ENCODE assay signal across 17 cellular contexts in the genomic region with DNA sequence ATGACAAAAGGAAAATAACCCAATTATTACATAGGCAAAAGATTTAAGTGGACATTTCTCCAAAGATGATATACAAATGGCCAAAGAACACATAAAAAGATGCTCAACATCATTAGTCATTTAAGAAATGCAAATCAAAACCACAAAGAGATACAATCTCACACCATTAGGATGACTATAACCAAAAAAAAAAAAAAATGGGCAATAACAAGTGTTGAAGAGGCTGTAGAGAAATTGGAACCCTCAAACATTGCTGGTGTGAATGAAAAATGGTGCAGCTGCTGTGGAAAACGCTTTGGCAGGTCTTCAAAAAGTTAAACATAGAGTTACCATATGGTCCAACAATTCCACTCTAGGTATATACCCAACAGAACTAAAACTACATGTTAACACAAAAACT. TPM values are rescaled to one million over a fixed set of nuclear protein-coding genes. Genes with fewer than 3 reads are reported as not detected.
DNase-seq lines count a peak whose midpoint lies in the region; ATAC-seq lines count a peak whose summit lies in the region.
"Had no signal": no experiment of that assay in that cellular context is flagged by ENCODE, and none has a peak within 500 bp of the region (broad histone marks: within the 10 kb centered on the region; RNA-seq: fewer than 3 reads in every experiment).

No MANE protein-coding gene starts in this region.

- H3K36me3 ChIP-seq in HUES6 (ENCODE audit: control insufficient read depth, insufficient read depth, low read length) (peaks cover 2% of the 10 kb centered on the region; the same call in 1 of the 2 replicates), trophoblast cell (ENCODE audit: control insufficient read depth in 1 of 2, insufficient read depth in 2 of 2, low read length in 2 of 2) (no peaks in the 10 kb centered on the region)
- H3K36me3 ChIP-seq: esophagus muscularis mucosa, left ventricle myocardium inferior, neutrophil, spleen had no signal

- H3K27ac ChIP-seq in HUES6 (ENCODE audit: low read depth, low read length) (peak overlapping the region; percentile 96; the same call in 1 of the 2 replicates), trophoblast cell (ENCODE audit: low read depth, low read length) (no peak overlapping the region)
- H3K27ac ChIP-seq: esophagus muscularis mucosa, left ventricle myocardium inferior, neutrophil had no signal

- intact Hi-C loops in activated T-helper 1 cell treated with anti-CD3 and anti-CD28 coated beads, Interleukin-12 subunit alpha, Interleukin-12 subunit beta, Interleukin-2, Interleukin-4 antibody, amounts not matched to agents 30 ng/mL and 10 ng/mL and 1 ng/mL, durations not matched to agents 14 hours and 24 hours and 36 hours (cut with micrococcal nuclease): loop anchor here (2.0 to 10.0 kb wide), 6 partner anchors 121 to 1677 kb away; a partner anchor contains a TSS

- no peak overlapping the region for H3K4ac ChIP-seq in trophoblast cell (ENCODE audit: low read depth, low read length)

- H2BK12ac ChIP-seq in trophoblast cell (ENCODE audit: low read length): no peak overlapping the region

- no peak overlapping the region for H4K8ac ChIP-seq in trophoblast cell (ENCODE audit: low read depth, low read length)

- H3K36me3 Mint-ChIP-seq in activated CD4-positive, alpha-beta T cell treated with anti-CD3 and anti-CD28 coated beads, Interleukin-2, amount 10 ng/mL, durations not matched to agents 7 days and 5 days (ENCODE audit: low read depth): no peaks in the 10 kb centered on the region
- H3K36me3 Mint-ChIP-seq in activated T-helper 1 cell treated with anti-CD3 and anti-CD28 coated beads, Interleukin-12 subunit alpha, Interleukin-12 subunit beta, Interleukin-2, Interleukin-4 antibody, amounts not matched to agents 30 ng/mL and 10 ng/mL and 1 ng/mL, durations not matched to agents 14 hours and 24 hours and 36 hours (ENCODE audit: low read depth): no peaks in the 10 kb centered on the region
- no peaks in the 10 kb centered on the region for H3K36me3 Mint-ChIP-seq in natural killer cell treated with Interleukin-12 subunit alpha and Interleukin-12 subunit beta and Interleukin-15 and Interleukin-18, amount 100 ng/mL, for 72 hours
- H3K36me3 Mint-ChIP-seq: CD4-positive, alpha-beta memory T cell had no signal

- H3K4me3 Mint-ChIP-seq in activated CD4-positive, alpha-beta T cell treated with anti-CD3 and anti-CD28 coated beads, Interleukin-2, amount 10 ng/mL, durations not matched to agents 7 days and 5 days: no peak overlapping the region
- H3K4me3 Mint-ChIP-seq in activated T-helper 1 cell treated with anti-CD3 and anti-CD28 coated beads, Interleukin-12 subunit alpha, Interleukin-12 subunit beta, Interleukin-2, Interleukin-4 antibody, amounts not matched to agents 30 ng/mL and 10 ng/mL and 1 ng/mL, durations not matched to agents 14 hours and 24 hours and 36 hours: no peak overlapping the region
- peak overlapping the region; percentile 68 for H3K4me3 Mint-ChIP-seq in natural killer cell treated with Interleukin-12 subunit alpha and Interleukin-12 subunit beta and Interleukin-15 and Interleukin-18, amount 100 ng/mL, for 72 hours

- no peak overlapping the region for H3K18ac ChIP-seq in trophoblast cell (ENCODE audit: low read length)

- CTCF ChIA-PET in activated CD4-positive, alpha-beta T cell treated with anti-CD3 and anti-CD28 coated beads, Interleukin-2, amount 10 ng/mL, durations not matched to agents 7 days and 5 days (lab: Charles Lee): no interaction called here

- WGBS in trophoblast cell (ENCODE audit: extremely low coverage, insufficient coverage, insufficient read length): no CpG with 5 or more reads among the region's 1 CpG

- H3K27me3 Mint-ChIP-seq in activated CD4-positive, alpha-beta T cell treated with anti-CD3 and anti-CD28 coated beads, Interleukin-2, amount 10 ng/mL, durations not matched to agents 7 days and 5 days: no peaks in the 10 kb centered on the region
- H3K27me3 Mint-ChIP-seq in activated T-helper 1 cell treated with anti-CD3 and anti-CD28 coated beads, Interleukin-12 subunit alpha, Interleukin-12 subunit beta, Interleukin-2, Interleukin-4 antibody, amounts not matched to agents 30 ng/mL and 10 ng/mL and 1 ng/mL, durations not matched to agents 14 hours and 24 hours and 36 hours (ENCODE audit: insufficient read depth): no peaks in the 10 kb centered on the region
- peaks cover 0 to 4% of the 10 kb centered on the region in 2 donors for H3K27me3 Mint-ChIP-seq in natural killer cell treated with Interleukin-12 subunit alpha and Interleukin-12 subunit beta and Interleukin-15 and Interleukin-18, amount 100 ng/mL, for 72 hours
- H3K27me3 Mint-ChIP-seq: CD4-positive, alpha-beta memory T cell had no signal

- no peak overlapping the region for H4K12ac ChIP-seq in trophoblast cell (ENCODE audit: low read depth, low read length)

- H3K4me3 ChIP-seq in HUES6 (ENCODE audit: low read depth, low read length) (no peak overlapping the region), trophoblast cell (ENCODE audit: low read depth, low read length) (no peak overlapping the region)
- H3K4me3 ChIP-seq: esophagus muscularis mucosa, left ventricle myocardium inferior, mucosa of descending colon, spleen had no signal

- H2BK120ac ChIP-seq in trophoblast cell (ENCODE audit: insufficient read depth, low read length, poor library complexity): no peak overlapping the region

- no peaks in the 10 kb centered on the region for H3K9me3 Mint-ChIP-seq in activated CD4-positive, alpha-beta T cell treated with anti-CD3 and anti-CD28 coated beads, Interleukin-2, amount 10 ng/mL, durations not matched to agents 7 days and 5 days
- no peaks in the 10 kb centered on the region for H3K9me3 Mint-ChIP-seq in activated T-helper 1 cell treated with anti-CD3 and anti-CD28 coated beads, Interleukin-12 subunit alpha, Interleukin-12 subunit beta, Interleukin-2, Interleukin-4 antibody, amounts not matched to agents 30 ng/mL and 10 ng/mL and 1 ng/mL, durations not matched to agents 14 hours and 24 hours and 36 hours
- no peaks in the 10 kb centered on the region for H3K9me3 Mint-ChIP-seq in natural killer cell treated with Interleukin-12 subunit alpha and Interleukin-12 subunit beta and Interleukin-15 and Interleukin-18, amount 100 ng/mL, for 72 hours
- H3K9me3 Mint-ChIP-seq: CD4-positive, alpha-beta memory T cell had no signal

- H3K27ac Mint-ChIP-seq in activated CD4-positive, alpha-beta T cell treated with anti-CD3 and anti-CD28 coated beads, Interleukin-2, amount 10 ng/mL, durations not matched to agents 7 days and 5 days: peak overlapping the region; percentile 41
- peak overlapping the region; percentile 58 for H3K27ac Mint-ChIP-seq in activated T-helper 1 cell treated with anti-CD3 and anti-CD28 coated beads, Interleukin-12 subunit alpha, Interleukin-12 subunit beta, Interleukin-2, Interleukin-4 antibody, amounts not matched to agents 30 ng/mL and 10 ng/mL and 1 ng/mL, durations not matched to agents 14 hours and 24 hours and 36 hours
- peak overlapping the region; percentile 78 to 93 for H3K27ac Mint-ChIP-seq in natural killer cell treated with Interleukin-12 subunit alpha and Interleukin-12 subunit beta and Interleukin-15 and Interleukin-18, amount 100 ng/mL, for 72 hours

- peaks cover 36% of the 10 kb centered on the region for H3K4me1 Mint-ChIP-seq in activated CD4-positive, alpha-beta T cell treated with anti-CD3 and anti-CD28 coated beads, Interleukin-2, amount 10 ng/mL, durations not matched to agents 7 days and 5 days
- H3K4me1 Mint-ChIP-seq in activated T-helper 1 cell treated with anti-CD3 and anti-CD28 coated beads, Interleukin-12 subunit alpha, Interleukin-12 subunit beta, Interleukin-2, Interleukin-4 antibody, amounts not matched to agents 30 ng/mL and 10 ng/mL and 1 ng/mL, durations not matched to agents 14 hours and 24 hours and 36 hours (ENCODE audit: low read depth): peaks cover 43% of the 10 kb centered on the region
- peaks cover 31 to 32% of the 10 kb centered on the region in 2 donors for H3K4me1 Mint-ChIP-seq in natural killer cell treated with Interleukin-12 subunit alpha and Interleukin-12 subunit beta and Interleukin-15 and Interleukin-18, amount 100 ng/mL, for 72 hours (ENCODE audit: low read depth in 2 of 2)

- H2BK5ac ChIP-seq in trophoblast cell (ENCODE audit: low read depth, low read length, poor library complexity): no peak overlapping the region

- no peak overlapping the region for H3K14ac ChIP-seq in trophoblast cell (ENCODE audit: low read length)

- H3K27me3 ChIP-seq in HUES6 (ENCODE audit: control insufficient read depth, insufficient read depth, low read length): no peaks in the 10 kb centered on the region
- no peaks in the 10 kb centered on the region for H3K27me3 ChIP-seq in trophoblast cell (ENCODE audit: insufficient read depth, low read length)
- H3K27me3 ChIP-seq: esophagus muscularis mucosa, neutrophil, spleen had no signal

- POLR2A ChIA-PET in activated CD4-positive, alpha-beta T cell treated with anti-CD3 and anti-CD28 coated beads, Interleukin-2, amount 10 ng/mL, durations not matched to agents 7 days and 5 days (lab: Charles Lee): no interaction called here

- H3K9me3 ChIP-seq in HUES6 (ENCODE audit: control insufficient read depth, insufficient read depth, low read depth, low read length): no peaks in the 10 kb centered on the region
- no peaks in the 10 kb centered on the region for H3K9me3 ChIP-seq in trophoblast cell (ENCODE audit: insufficient read depth, low read depth, low read length)
- H3K9me3 ChIP-seq: esophagus muscularis mucosa, left ventricle myocardium inferior, mucosa of descending colon, neutrophil, spleen had no signal

- no peak overlapping the region for H4K91ac ChIP-seq in trophoblast cell (ENCODE audit: low read depth, low read length)

- peak; percentile 68 to 75 for ATAC-seq in natural killer cell treated with Interleukin-12 subunit alpha and Interleukin-12 subunit beta and Interleukin-15 and Interleukin-18, amount 100 ng/mL, for 72 hours
- no peak for ATAC-seq in HG02759 (IDR thresholded peaks at IDR 0.05; ENCODE audit: unreplicated experiment)
- ATAC-seq: mucosa of descending colon had no signal

- no peak for DNase-seq in activated CD4-positive, alpha-beta T cell treated with anti-CD3 and anti-CD28 coated beads, Interleukin-2, amount 10 ng/mL, durations not matched to agents 7 days and 5 days
- DNase-seq in activated CD4-positive, alpha-beta T cell treated with anti-CD3 and anti-CD28 coated beads for 4 hours: no peak
- no peak for DNase-seq in activated T-helper 1 cell treated with anti-CD3 and anti-CD28 coated beads, Interleukin-12 subunit alpha, Interleukin-12 subunit beta, Interleukin-2, Interleukin-4 antibody, amounts not matched to agents 30 ng/mL and 10 ng/mL and 1 ng/mL, durations not matched to agents 14 hours and 24 hours and 36 hours (ENCODE audit: low spot score)
- no peak for DNase-seq in natural killer cell treated with Interleukin-12 subunit alpha and Interleukin-12 subunit beta and Interleukin-15 and Interleukin-18, amount 100 ng/mL, for 72 hours (ENCODE audit: low spot score)
- no peak for DNase-seq in trophoblast cell
- no peak for DNase-seq in HuH-7.5 (ENCODE audit: low spot score)
- DNase-seq: DMS79 treated with DMSO at 0.1 percent for 48 hours, H7, left ventricle myocardium inferior, mucosa of descending colon, NCI-H1417, spleen had no signal

- H3K79me1 ChIP-seq in trophoblast cell (ENCODE audit: low read length): peaks cover 7% of the 10 kb centered on the region

- no peak overlapping the region for H2AFZ ChIP-seq in trophoblast cell (ENCODE audit: insufficient read depth, low read length, poor library complexity)

- no peak overlapping the region for H3K4me2 ChIP-seq in trophoblast cell (ENCODE audit: low read length)

- no peaks in the 10 kb centered on the region for H3K79me2 ChIP-seq in trophoblast cell (ENCODE audit: control insufficient read depth, insufficient read depth, low read length, poor library complexity)

- no peak overlapping the region for H2AK5ac ChIP-seq in trophoblast cell (ENCODE audit: low read length)

- peaks cover 41% of the 10 kb centered on the region for H3K4me1 ChIP-seq in HUES6 (ENCODE audit: control insufficient read depth, insufficient read depth, low read length)
- H3K4me1 ChIP-seq in trophoblast cell (ENCODE audit: control insufficient read depth in 1 of 2, insufficient read depth in 2 of 2, low read length in 2 of 2): peaks cover 3 to 8% of the 10 kb centered on the region in 2 experiments

- H3K23ac ChIP-seq in trophoblast cell (ENCODE audit: low read length): no peak overlapping the region

- H3K9ac ChIP-seq in HUES6 (ENCODE audit: low read length) (no peak overlapping the region), trophoblast cell (ENCODE audit: low read length) (no peak overlapping the region)

RNA-seq across cellular contexts. Expression of a gene that starts 5.6 kb away (rescaled TPM):
- 10 to 100 TPM; 35.0 to 43.3 TPM for total RNA-seq in activated CD4-positive, alpha-beta T cell treated with anti-CD3 and anti-CD28 coated beads, Interleukin-2, amount 10 ng/mL, durations not matched to agents 7 days and 5 days
- total RNA-seq in activated T-helper 1 cell treated with anti-CD3 and anti-CD28 coated beads, Interleukin-12 subunit alpha, Interleukin-12 subunit beta, Interleukin-2, Interleukin-4 antibody, amounts not matched to agents 30 ng/mL and 10 ng/mL and 1 ng/mL, durations not matched to agents 14 hours and 24 hours and 36 hours: 75.5 and 83.2 TPM in 2 replicates
- total RNA-seq in natural killer cell treated with Interleukin-12 subunit alpha and Interleukin-12 subunit beta and Interleukin-15 and Interleukin-18, amount 100 ng/mL, for 72 hours: 10 to 100 TPM; 62.2 to 71.2 TPM
- polyA plus RNA-seq in trophoblast cell (2013): 182 and 193 TPM in 2 replicates
